Comparison of ENCODE assay signal across 23 cellular contexts in genomic region chr7:50505553-50505952, GRCh38. TPM values are rescaled to one million over a fixed set of nuclear protein-coding genes. Genes with fewer than 3 reads are reported as not detected.
"Had no signal": no experiment of that assay in that cellular context is flagged by ENCODE, and none has a peak within 500 bp of the region (broad histone marks: within the 10 kb centered on the region; RNA-seq: fewer than 3 reads in every experiment).

No MANE protein-coding gene starts in this region.

- H3K4me1 Mint-ChIP-seq: WTC11 had no signal

- H3K36me3 Mint-ChIP-seq: activated naive CD8-positive, alpha-beta T cell treated with anti-CD3 and anti-CD28 coated beads, Interleukin-2, amount 10 ng/mL, durations not matched to agents 7 days and 5 days; WTC11 had no signal

- H3K4me2 ChIP-seq: PC-9 had no signal

- H3K9me3 ChIP-seq: adrenal gland had no signal

- H2AFZ ChIP-seq: PC-9 had no signal

- H3K27ac Mint-ChIP-seq: activated CD8-positive, alpha-beta T cell treated with anti-CD3 and anti-CD28 coated beads, Interleukin-2, amount 10 ng/mL, durations not matched to agents 7 days and 5 days; activated naive CD8-positive, alpha-beta T cell treated with anti-CD3 and anti-CD28 coated beads, Interleukin-2, amount 10 ng/mL, durations not matched to agents 7 days and 5 days; WTC11 had no signal

- H3K4me3 ChIP-seq: adrenal gland, PC-9 had no signal

- H3K27ac ChIP-seq: PC-9 had no signal

- H3K27me3 ChIP-seq: adrenal gland had no signal

- H3K9me3 Mint-ChIP-seq: activated naive CD8-positive, alpha-beta T cell treated with anti-CD3 and anti-CD28 coated beads, Interleukin-2, amount 10 ng/mL, durations not matched to agents 7 days and 5 days had no signal

- DNase-seq: activated CD4-positive, alpha-beta T cell treated with anti-CD3 and anti-CD28 coated beads for 48 hours; activated CD4-positive, alpha-beta T cell treated with anti-CD3 and anti-CD28 coated beads, Interleukin-2, amount 50 U/mL, for 4 hours; activated CD4-positive, CD25-positive, alpha-beta regulatory T cell treated with anti-CD3 and anti-CD28 coated beads, Interleukin-2, amount 50 U/mL, for 72 hours; activated CD8-positive, alpha-beta memory T cell treated with anti-CD3 and anti-CD28 coated beads, Interleukin-2, amount 50 U/mL, for 48 hours; activated CD8-positive, alpha-beta T cell treated with anti-CD3 and anti-CD28 coated beads, Interleukin-2, amount 10 ng/mL, durations not matched to agents 7 days and 5 days; activated naive CD4-positive, alpha-beta T cell treated with anti-CD3 and anti-CD28 coated beads, Interleukin-2, amount 50 U/mL, for 16 hours; activated naive CD8-positive, alpha-beta T cell treated with anti-CD3 and anti-CD28 coated beads, Interleukin-2, amount 10 ng/mL, durations not matched to agents 7 days and 5 days; activated T-cell treated with anti-CD3 and anti-CD28 coated beads, Interleukin-2, amount 50 U/mL, for 1 hour; anterior cingulate cortex; caudate nucleus; MM.1S; NCI-H1105 treated with DMSO at 0.1 percent for 48 hours; NCI-H1436 treated with DMSO at 0.1 percent for 48 hours; NCI-H187; NCI-H2081; NCI-H510A treated with DMSO at 0.1 percent for 48 hours; NCI-H69; PC-9; SIG-M5; T-helper 17 cell; T-helper 9 cell had no signal

- H3K36me3 ChIP-seq: adrenal gland had no signal

- ATAC-seq: activated CD8-positive, alpha-beta T cell treated with anti-CD3 and anti-CD28 coated beads, Interleukin-2, amount 10 ng/mL, durations not matched to agents 7 days and 5 days; T-helper 17 cell; WTC11 had no signal

- H3K4me3 Mint-ChIP-seq: activated CD8-positive, alpha-beta T cell treated with anti-CD3 and anti-CD28 coated beads, Interleukin-2, amount 10 ng/mL, durations not matched to agents 7 days and 5 days; activated naive CD8-positive, alpha-beta T cell treated with anti-CD3 and anti-CD28 coated beads, Interleukin-2, amount 10 ng/mL, durations not matched to agents 7 days and 5 days; T-helper 17 cell; WTC11 had no signal

RNA-seq across cellular contexts. Expression of gene DDC, which starts 59.7 kb away (rescaled TPM):
- total RNA-seq: activated CD8-positive, alpha-beta T cell treated with anti-CD3 and anti-CD28 coated beads, Interleukin-2, amount 10 ng/mL, durations not matched to agents 7 days and 5 days; activated naive CD8-positive, alpha-beta T cell treated with anti-CD3 and anti-CD28 coated beads, Interleukin-2, amount 10 ng/mL, durations not matched to agents 7 days and 5 days; PC-9; T-helper 17 cell; WTC11 had no signal
